2 cellular contexts compared by ENCODE assay signal in the genomic region with DNA sequence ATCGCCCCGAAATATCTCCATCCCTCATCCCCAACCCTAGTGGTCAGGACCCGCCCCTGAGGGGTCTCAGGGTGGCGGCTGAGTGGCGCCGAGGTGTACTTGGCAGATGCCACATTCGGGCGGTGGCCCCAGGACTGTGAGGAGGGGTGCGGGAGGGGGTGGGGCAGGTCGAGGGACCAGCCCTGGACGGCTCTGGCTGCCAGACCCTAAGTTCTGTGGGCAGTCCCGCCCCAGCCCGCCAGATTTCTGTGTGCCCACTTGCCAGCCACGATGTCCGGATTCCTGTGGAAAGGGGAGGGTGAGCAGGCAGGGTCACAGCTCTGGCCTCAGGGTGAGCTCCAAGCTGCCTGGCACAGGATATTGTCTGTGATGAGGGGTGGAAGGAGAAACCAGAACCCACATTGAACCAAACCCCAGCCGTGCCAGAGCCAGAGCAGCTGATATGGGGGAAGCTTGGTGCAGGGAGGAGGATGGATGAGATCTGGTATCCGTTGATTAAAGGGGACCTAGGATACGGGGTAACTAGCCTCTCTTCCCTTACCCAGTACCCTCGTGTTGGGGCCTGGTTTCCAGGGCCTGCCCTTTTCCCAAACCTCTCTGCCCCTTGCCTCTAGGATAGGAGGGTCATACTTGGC.
TF ChIP-seq lines count a peak whose summit lies in the region.

No MANE protein-coding gene starts in this region.

TF ChIP-seq in SK-N-SH, 30 proteins besides CTCF, POLR2A, EP300 and RAD21:
- TF ChIP-seq, protein P1, sequence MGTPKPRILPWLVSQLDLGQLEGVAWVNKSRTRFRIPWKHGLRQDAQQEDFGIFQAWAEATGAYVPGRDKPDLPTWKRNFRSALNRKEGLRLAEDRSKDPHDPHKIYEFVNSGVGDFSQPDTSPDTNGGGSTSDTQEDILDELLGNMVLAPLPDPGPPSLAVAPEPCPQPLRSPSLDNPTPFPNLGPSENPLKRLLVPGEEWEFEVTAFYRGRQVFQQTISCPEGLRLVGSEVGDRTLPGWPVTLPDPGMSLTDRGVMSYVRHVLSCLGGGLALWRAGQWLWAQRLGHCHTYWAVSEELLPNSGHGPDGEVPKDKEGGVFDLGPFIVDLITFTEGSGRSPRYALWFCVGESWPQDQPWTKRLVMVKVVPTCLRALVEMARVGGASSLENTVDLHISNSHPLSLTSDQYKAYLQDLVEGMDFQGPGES (IDR thresholded peaks at IDR 0.05; ENCODE audit: low read depth, low read length), result no peak
- TF ChIP-seq RFX5 (IDR thresholded peaks at IDR 0.05; ENCODE audit: low read length) (no peak), YY1 (IDR thresholded peaks at IDR 0.05; ENCODE audit: low read depth) (no peak), MXI1 (IDR thresholded peaks at IDR 0.05; ENCODE audit: low read depth, low read length) (no peak), MEF2A (IDR thresholded peaks at IDR 0.05; ENCODE audit: borderline replicate concordance, low read depth) (no peak), FOSL2 (IDR thresholded peaks at IDR 0.05; ENCODE audit: borderline replicate concordance, low read depth) (no peak), RCOR1 (IDR thresholded peaks at IDR 0.05; ENCODE audit: low read length) (no peak), TEAD4 (IDR thresholded peaks at IDR 0.05; ENCODE audit: borderline replicate concordance, insufficient read depth) (no peak), TCF12 (IDR thresholded peaks at IDR 0.05) (no peak), ELF1 (IDR thresholded peaks at IDR 0.05) (no peak), SMC3 (IDR thresholded peaks at IDR 0.05; ENCODE audit: low read depth, low read length) (no peak)
- TF ChIP-seq, protein P2, sequence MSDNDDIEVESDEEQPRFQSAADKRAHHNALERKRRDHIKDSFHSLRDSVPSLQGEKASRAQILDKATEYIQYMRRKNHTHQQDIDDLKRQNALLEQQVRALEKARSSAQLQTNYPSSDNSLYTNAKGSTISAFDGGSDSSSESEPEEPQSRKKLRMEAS (IDR thresholded peaks at IDR 0.05; ENCODE audit: low read depth), result no peak
- TF ChIP-seq, protein P3, sequence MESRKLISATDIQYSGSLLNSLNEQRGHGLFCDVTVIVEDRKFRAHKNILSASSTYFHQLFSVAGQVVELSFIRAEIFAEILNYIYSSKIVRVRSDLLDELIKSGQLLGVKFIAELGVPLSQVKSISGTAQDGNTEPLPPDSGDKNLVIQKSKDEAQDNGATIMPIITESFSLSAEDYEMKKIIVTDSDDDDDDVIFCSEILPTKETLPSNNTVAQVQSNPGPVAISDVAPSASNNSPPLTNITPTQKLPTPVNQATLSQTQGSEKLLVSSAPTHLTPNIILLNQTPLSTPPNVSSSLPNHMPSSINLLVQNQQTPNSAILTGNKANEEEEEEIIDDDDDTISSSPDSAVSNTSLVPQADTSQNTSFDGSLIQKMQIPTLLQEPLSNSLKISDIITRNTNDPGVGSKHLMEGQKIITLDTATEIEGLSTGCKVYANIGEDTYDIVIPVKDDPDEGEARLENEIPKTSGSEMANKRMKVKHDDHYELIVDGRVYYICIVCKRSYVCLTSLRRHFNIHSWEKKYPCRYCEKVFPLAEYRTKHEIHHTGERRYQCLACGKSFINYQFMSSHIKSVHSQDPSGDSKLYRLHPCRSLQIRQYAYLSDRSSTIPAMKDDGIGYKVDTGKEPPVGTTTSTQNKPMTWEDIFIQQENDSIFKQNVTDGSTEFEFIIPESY (IDR thresholded peaks at IDR 0.05; ENCODE audit: borderline replicate concordance, low read depth), result no peak
TF ChIP-seq in SK-N-SH: peak in this region for 0.

TF ChIP-seq in SK-N-SH treated with all-trans-retinoic acid at 6 μM for 48 hours, 23 proteins besides CTCF, POLR2A, EP300 and RAD21:
- no peak for TF ChIP-seq ESRRG (CRISPR knock-in tag; IDR thresholded peaks at IDR 0.05)
- no peak for TF ChIP-seq SNAI2 (CRISPR knock-in tag; IDR thresholded peaks at IDR 0.05)
- TF ChIP-seq, protein P4, sequence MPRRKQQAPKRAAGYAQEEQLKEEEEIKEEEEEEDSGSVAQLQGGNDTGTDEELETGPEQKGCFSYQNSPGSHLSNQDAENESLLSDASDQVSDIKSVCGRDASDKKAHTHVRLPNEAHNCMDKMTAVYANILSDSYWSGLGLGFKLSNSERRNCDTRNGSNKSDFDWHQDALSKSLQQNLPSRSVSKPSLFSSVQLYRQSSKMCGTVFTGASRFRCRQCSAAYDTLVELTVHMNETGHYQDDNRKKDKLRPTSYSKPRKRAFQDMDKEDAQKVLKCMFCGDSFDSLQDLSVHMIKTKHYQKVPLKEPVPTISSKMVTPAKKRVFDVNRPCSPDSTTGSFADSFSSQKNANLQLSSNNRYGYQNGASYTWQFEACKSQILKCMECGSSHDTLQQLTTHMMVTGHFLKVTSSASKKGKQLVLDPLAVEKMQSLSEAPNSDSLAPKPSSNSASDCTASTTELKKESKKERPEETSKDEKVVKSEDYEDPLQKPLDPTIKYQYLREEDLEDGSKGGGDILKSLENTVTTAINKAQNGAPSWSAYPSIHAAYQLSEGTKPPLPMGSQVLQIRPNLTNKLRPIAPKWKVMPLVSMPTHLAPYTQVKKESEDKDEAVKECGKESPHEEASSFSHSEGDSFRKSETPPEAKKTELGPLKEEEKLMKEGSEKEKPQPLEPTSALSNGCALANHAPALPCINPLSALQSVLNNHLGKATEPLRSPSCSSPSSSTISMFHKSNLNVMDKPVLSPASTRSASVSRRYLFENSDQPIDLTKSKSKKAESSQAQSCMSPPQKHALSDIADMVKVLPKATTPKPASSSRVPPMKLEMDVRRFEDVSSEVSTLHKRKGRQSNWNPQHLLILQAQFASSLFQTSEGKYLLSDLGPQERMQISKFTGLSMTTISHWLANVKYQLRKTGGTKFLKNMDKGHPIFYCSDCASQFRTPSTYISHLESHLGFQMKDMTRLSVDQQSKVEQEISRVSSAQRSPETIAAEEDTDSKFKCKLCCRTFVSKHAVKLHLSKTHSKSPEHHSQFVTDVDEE (CRISPR knock-in tag; IDR thresholded peaks at IDR 0.05), result no peak
- no peak for TF ChIP-seq ZFP30 (CRISPR knock-in tag; IDR thresholded peaks at IDR 0.05)
- no peak for TF ChIP-seq PPARA (CRISPR knock-in tag; IDR thresholded peaks at IDR 0.05; ENCODE audit: borderline replicate concordance)
- TF ChIP-seq BACH2 (CRISPR knock-in tag; IDR thresholded peaks at IDR 0.05; ENCODE audit: borderline replicate concordance), result no peak
- TF ChIP-seq ZNF8 (CRISPR knock-in tag; IDR thresholded peaks at IDR 0.05), result no peak
- TF ChIP-seq, protein P5, sequence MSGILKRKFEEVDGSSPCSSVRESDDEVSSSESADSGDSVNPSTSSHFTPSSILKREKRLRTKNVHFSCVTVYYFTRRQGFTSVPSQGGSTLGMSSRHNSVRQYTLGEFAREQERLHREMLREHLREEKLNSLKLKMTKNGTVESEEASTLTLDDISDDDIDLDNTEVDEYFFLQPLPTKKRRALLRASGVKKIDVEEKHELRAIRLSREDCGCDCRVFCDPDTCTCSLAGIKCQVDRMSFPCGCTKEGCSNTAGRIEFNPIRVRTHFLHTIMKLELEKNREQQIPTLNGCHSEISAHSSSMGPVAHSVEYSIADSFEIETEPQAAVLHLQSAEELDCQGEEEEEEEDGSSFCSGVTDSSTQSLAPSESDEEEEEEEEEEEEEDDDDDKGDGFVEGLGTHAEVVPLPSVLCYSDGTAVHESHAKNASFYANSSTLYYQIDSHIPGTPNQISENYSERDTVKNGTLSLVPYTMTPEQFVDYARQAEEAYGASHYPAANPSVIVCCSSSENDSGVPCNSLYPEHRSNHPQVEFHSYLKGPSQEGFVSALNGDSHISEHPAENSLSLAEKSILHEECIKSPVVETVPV (CRISPR knock-in tag; IDR thresholded peaks at IDR 0.05), result no peak
- no peak for TF ChIP-seq ARNTL (CRISPR knock-in tag; IDR thresholded peaks at IDR 0.05; ENCODE audit: borderline replicate concordance, low read depth)
- no peak for TF ChIP-seq RARB (CRISPR knock-in tag; IDR thresholded peaks at IDR 0.05)
- no peak for TF ChIP-seq ZC3H10 (CRISPR knock-in tag; IDR thresholded peaks at IDR 0.05)
- TF ChIP-seq ISL1 (CRISPR knock-in tag; IDR thresholded peaks at IDR 0.05), result no peak
- TF ChIP-seq ZNF70 (CRISPR knock-in tag; IDR thresholded peaks at IDR 0.05), result no peak
- no peak for TF ChIP-seq CSDC2 (CRISPR knock-in tag; IDR thresholded peaks at IDR 0.05)
- no peak for TF ChIP-seq TOX (CRISPR knock-in tag; IDR thresholded peaks at IDR 0.05; ENCODE audit: borderline replicate concordance)
- TF ChIP-seq ZFP3 (CRISPR knock-in tag; IDR thresholded peaks at IDR 0.05), result no peak
- TF ChIP-seq TCF4 (CRISPR knock-in tag; IDR thresholded peaks at IDR 0.05; ENCODE audit: borderline replicate concordance), result no peak
- TF ChIP-seq OSR1 (CRISPR knock-in tag; IDR thresholded peaks at IDR 0.05), result no peak
